13 cellular contexts compared by ENCODE assay signal in the genomic region with DNA sequence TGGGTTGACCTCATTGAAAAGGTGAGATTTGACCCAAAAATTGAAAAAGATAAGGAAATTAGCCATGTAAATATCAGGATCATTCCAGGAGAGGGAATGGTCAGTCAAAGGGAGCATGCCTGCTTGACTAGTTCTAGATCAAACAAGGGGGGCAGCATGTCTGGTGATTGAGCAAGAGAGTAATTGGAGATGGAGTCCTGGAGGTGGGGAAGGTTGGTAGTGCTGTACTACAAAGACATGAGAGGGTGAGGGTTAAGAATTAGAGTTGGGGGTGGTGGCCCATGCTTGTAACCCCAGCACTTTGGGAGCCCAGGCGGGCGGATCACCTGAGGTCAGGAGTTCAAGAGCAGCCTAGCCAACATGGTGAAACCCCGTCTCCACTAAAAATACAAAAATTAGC. TPM values are rescaled to one million over a fixed set of nuclear protein-coding genes. Genes with fewer than 3 reads are reported as not detected.
DNase-seq lines count a peak whose midpoint lies in the region; ATAC-seq and TF ChIP-seq lines count a peak whose summit lies in the region.
"Had no signal": no experiment of that assay in that cellular context is flagged by ENCODE, and none has a peak within 500 bp of the region (broad histone marks: within the 10 kb centered on the region; RNA-seq: fewer than 3 reads in every experiment).

No MANE protein-coding gene starts in this region.

- peaks cover 90% of the 10 kb centered on the region for H3K79me2 ChIP-seq in SK-N-SH (ENCODE audit: insufficient read depth)
- H3K79me2 ChIP-seq in HCT116 (ENCODE audit: insufficient read depth, low read length): peaks cover 91% of the 10 kb centered on the region

- H3K9me3 ChIP-seq in SK-N-SH (no peaks in the 10 kb centered on the region), HCT116 (ENCODE audit: control insufficient read depth in 1 of 2, insufficient read depth in 1 of 2, low read depth in 1 of 2, low read length in 2 of 2) (no peaks in the 10 kb centered on the region), psoas muscle (no peaks in the 10 kb centered on the region)

- TF ChIP-seq CTCF in SK-N-SH (IDR thresholded peaks at IDR 0.05) (no peak), HCT116 (IDR thresholded peaks at IDR 0.05 in 2 of 3, conservative IDR thresholded peaks at IDR 0.05 in 1 of 3; ENCODE audit: borderline replicate concordance in 1 of 3, insufficient read depth in 1 of 3, low read depth in 2 of 3, low read length in 2 of 3) (no peak), psoas muscle (IDR thresholded peaks at IDR 0.05) (no peak)

- POLR2A ChIA-PET in SK-N-SH (lab: Yijun Ruan, JAX) (no interaction called here), HCT116 (lab: Charles Lee) (no interaction called here)
- POLR2A ChIA-PET in naive thymus-derived CD8-positive, alpha-beta T cell (lab: Charles Lee): no interaction called here

- no peak for ATAC-seq in SK-N-SH treated with all-trans-retinoic acid at 6 μM for 48 hours
- ATAC-seq in HCT116: no peak
- ATAC-seq in naive thymus-derived CD8-positive, alpha-beta T cell: no peak
- ATAC-seq in psoas muscle: no peak
- ATAC-seq in GM21786 (IDR thresholded peaks at IDR 0.05; ENCODE audit: unreplicated experiment): no peak

- no peak for TF ChIP-seq EP300 in SK-N-SH (IDR thresholded peaks at IDR 0.05; ENCODE audit: borderline replicate concordance in 1 of 2, low read depth in 1 of 2, low read length in 1 of 2)

- peaks cover 15% of the 10 kb centered on the region for H3K36me3 Mint-ChIP-seq in activated naive CD8-positive, alpha-beta T cell treated with anti-CD3 and anti-CD28 coated beads for 36 hours
- H3K36me3 Mint-ChIP-seq in naive thymus-derived CD8-positive, alpha-beta T cell: peaks cover 0 to 22% (median 3%) of the 10 kb centered on the region in 3 donors

- RAD21 ChIA-PET in HCT116 (lab: Charles Lee; ENCODE audit: low non-redundant PET in 1 of 2, low total read pairs in 2 of 2, uncharacterized antibody in 2 of 2, unreplicated experiment in 2 of 2): no interaction called here

- H2AFZ ChIP-seq in SK-N-SH (ENCODE audit: low read depth) (no peak overlapping the region), HCT116 (ENCODE audit: low read depth, low read length, poor library complexity, severe bottlenecking) (no peak overlapping the region)

- H4K20me1 ChIP-seq in SK-N-SH (ENCODE audit: insufficient read depth) (peaks cover 10% of the 10 kb centered on the region; the same call in 1 of the 2 replicates), HCT116 (ENCODE audit: insufficient read depth) (no peaks in the 10 kb centered on the region)

- no peaks in the 10 kb centered on the region for H3K9me3 Mint-ChIP-seq in activated naive CD8-positive, alpha-beta T cell treated with anti-CD3 and anti-CD28 coated beads for 36 hours
- no peaks in the 10 kb centered on the region for H3K9me3 Mint-ChIP-seq in naive thymus-derived CD8-positive, alpha-beta T cell

- no peaks in the 10 kb centered on the region for H3K9me2 ChIP-seq in SK-N-SH
- no peaks in the 10 kb centered on the region for H3K9me2 ChIP-seq in HCT116 (ENCODE audit: insufficient read depth)

- TF ChIP-seq RAD21 in SK-N-SH (IDR thresholded peaks at IDR 0.05; ENCODE audit: low read length) (no peak), HCT116 (IDR thresholded peaks at IDR 0.05; ENCODE audit: low read depth) (no peak)

- H3K4me3 Mint-ChIP-seq in activated naive CD8-positive, alpha-beta T cell treated with anti-CD3 and anti-CD28 coated beads for 36 hours: peak overlapping the region; percentile 15
- H3K4me3 Mint-ChIP-seq in naive thymus-derived CD8-positive, alpha-beta T cell: peak overlapping the region in 8 of 10 donors; percentile 1 to 78 (median 28)

- H3K27ac Mint-ChIP-seq in activated naive CD8-positive, alpha-beta T cell treated with anti-CD3 and anti-CD28 coated beads for 36 hours: no peak overlapping the region
- peak overlapping the region in 6 of 10 donors; percentile 4 to 87 (median 28) for H3K27ac Mint-ChIP-seq in naive thymus-derived CD8-positive, alpha-beta T cell

- H3K36me3 ChIP-seq in SK-N-SH (replicated peaks in 1 of 2; ENCODE audit: control insufficient read depth in 1 of 2, insufficient read depth in 2 of 2, low read length in 1 of 2) (peaks cover 3% of the 10 kb centered on the region in 2 experiments), HCT116 (ENCODE audit: control insufficient read depth in 1 of 2, insufficient read depth in 2 of 2, low read length in 2 of 2) (peaks cover 0 to 3% of the 10 kb centered on the region in 2 experiments; a peak in 1 of 4 replicates), psoas muscle (ENCODE audit: insufficient read depth in 1 of 2, low read depth in 1 of 2) (peaks cover 0 to 7% of the 10 kb centered on the region in 2 donors)

- H3K27me3 ChIP-seq in SK-N-SH (ENCODE audit: insufficient read depth) (no peaks in the 10 kb centered on the region), HCT116 (ENCODE audit: insufficient read depth, low read length) (no peaks in the 10 kb centered on the region), psoas muscle (ENCODE audit: insufficient read depth in 3 of 3, low read length in 2 of 3) (no peaks in the 10 kb centered on the region)

- no peak for DNase-seq in SK-N-SH
- no peak for DNase-seq in HCT116 (ENCODE audit: low read depth, low spot score)
- DNase-seq in activated naive CD8-positive, alpha-beta T cell treated with anti-CD3 and anti-CD28 coated beads for 36 hours: no peak
- no peak for DNase-seq in naive thymus-derived CD8-positive, alpha-beta T cell
- no peak for DNase-seq in psoas muscle
- no peak for DNase-seq in RPMI8226
- DNase-seq: activated CD8-positive, alpha-beta memory T cell treated with anti-CD3 and anti-CD28 coated beads for 24 hours; amniotic stem cell; foreskin melanocyte; kidney glomerular epithelial cell; NCI-H2107 had no signal

- H3K4me2 ChIP-seq in SK-N-SH (peak overlapping the region; percentile 88; the same call in 1 of the 2 replicates), HCT116 (ENCODE audit: low read length) (peak overlapping the region; percentile 81; the same call in 1 of the 2 replicates)

- H3F3A ChIP-seq in SK-N-SH (replicated peaks; ENCODE audit: insufficient read depth): peaks cover 5% of the 10 kb centered on the region

- H3K9ac ChIP-seq in SK-N-SH (no peak overlapping the region), HCT116 (ENCODE audit: low read length) (no peak overlapping the region)

- H3K4me1 Mint-ChIP-seq in activated naive CD8-positive, alpha-beta T cell treated with anti-CD3 and anti-CD28 coated beads for 36 hours: peaks cover 42% of the 10 kb centered on the region
- peaks cover 25 to 65% (median 53%) of the 10 kb centered on the region in 4 donors for H3K4me1 Mint-ChIP-seq in naive thymus-derived CD8-positive, alpha-beta T cell

- no peaks in the 10 kb centered on the region for H3K27me3 Mint-ChIP-seq in activated naive CD8-positive, alpha-beta T cell treated with anti-CD3 and anti-CD28 coated beads for 36 hours
- no peaks in the 10 kb centered on the region for H3K27me3 Mint-ChIP-seq in naive thymus-derived CD8-positive, alpha-beta T cell

- BruUV-seq in HCT116 (replicated peaks; lab: Mats Ljungman, UMichigan): no TSS peak

- WGBS in SK-N-SH (ENCODE audit: low lambda C conversion rate): 94% methylated on average over 3 of the region's 3 CpGs
- 78 to 87% (median 84%) methylated on average over 3 of the region's 3 CpGs for WGBS in psoas muscle, 3 donors

- H3K4me3 ChIP-seq in SK-N-SH (ENCODE audit: low read depth in 2 of 2, low read length in 1 of 2) (peak overlapping the region in 1 of 2 experiments; percentile 89; a peak in 1 of 4 replicates), HCT116 (replicated peaks in 1 of 2; ENCODE audit: low read depth in 1 of 2, low read length in 2 of 2) (no peak overlapping the region), psoas muscle (no peak overlapping the region)

- H3K27ac ChIP-seq in SK-N-SH (ENCODE audit: low read depth in 2 of 2, low read length in 1 of 2) (no peak overlapping the region), HCT116 (ENCODE audit: low read depth, low read length) (no peak overlapping the region), psoas muscle (no peak overlapping the region)

- intact Hi-C loops in HCT116 (cut with micrococcal nuclease): no loop called here
- intact Hi-C loops in psoas muscle (cut with DNase I): loop anchor here in 1 of 2 donors (10.0 kb wide), 1 partner anchor 152 kb away; a partner anchor contains a TSS

- CTCF ChIA-PET in SK-N-SH (lab: Yijun Ruan, JAX) (no interaction called here), HCT116 (lab: Charles Lee) (no interaction called here)

- H3K4me1 ChIP-seq in SK-N-SH (ENCODE audit: control insufficient read depth in 1 of 2, insufficient read depth in 2 of 2, low read depth in 1 of 2, low read length in 1 of 2) (peaks cover 0 to 16% of the 10 kb centered on the region in 2 experiments; a peak in 2 of 4 replicates), HCT116 (ENCODE audit: control insufficient read depth in 1 of 2, insufficient read depth in 2 of 2, low read length in 2 of 2) (peaks cover 9 to 21% of the 10 kb centered on the region in 2 experiments; a peak in 3 of 4 replicates), psoas muscle (peaks cover 31% of the 10 kb centered on the region)

- TF ChIP-seq POLR2A in HCT116 (IDR thresholded peaks at IDR 0.05; ENCODE audit: borderline replicate concordance, extremely low read depth, insufficient read depth, insufficient read length): no peak

RNA-seq across cellular contexts. Expression of a gene that starts 2.0 kb away (rescaled TPM):
- polyA plus RNA-seq in SK-N-SH (2012; rRNA removed) (14.9 and 18.4 TPM in 2 replicates), psoas muscle (10 to 100 TPM; 20.3 to 44.7 (median 22.8) TPM)
- polyA plus RNA-seq in SK-N-SH (2012; cell fraction: cytosol; rRNA removed): 22.4 and 23.2 TPM in 2 replicates
- 3.8 and 10.6 TPM in 2 replicates for polyA plus RNA-seq in SK-N-SH (2012; cell fraction: nucleus; rRNA removed)
- total RNA-seq in HCT116 (2021; ENCODE audit: unreplicated experiment) (38.1 TPM), psoas muscle (10 to 100 TPM; 31.9 to 37.8 (median 36.7) TPM)
- 16.2 and 21.1 TPM in 2 replicates for polyA plus RNA-seq in HCT116 (2012)
- total RNA-seq in activated naive CD8-positive, alpha-beta T cell treated with anti-CD3 and anti-CD28 coated beads for 36 hours: 10 to 100 TPM; 35.8 to 38.0 TPM
- 10 to 100 TPM; 20.7 to 21.2 TPM for total RNA-seq in naive thymus-derived CD8-positive, alpha-beta T cell
- 10 to 100 TPM; 19.1 to 23.5 (median 20.4) TPM for polyA plus RNA-seq in naive thymus-derived CD8-positive, alpha-beta T cell

RNA-seq across cellular contexts. Expression of a gene that starts 2.2 kb away (rescaled TPM):
- 11.8 and 15.7 TPM in 2 replicates for polyA plus RNA-seq in SK-N-SH (2012; rRNA removed)
- polyA plus RNA-seq in SK-N-SH (2012; cell fraction: cytosol; rRNA removed): 17.5 and 25.5 TPM in 2 replicates
- 17.7 and 28.8 TPM in 2 replicates for polyA plus RNA-seq in SK-N-SH (2012; cell fraction: nucleus; rRNA removed)
- 20.7 TPM for total RNA-seq in HCT116 (2021; ENCODE audit: unreplicated experiment)
- polyA plus RNA-seq in HCT116 (2012): 12.4 and 13.3 TPM in 2 replicates
- 10 to 100 TPM; 56.8 to 61.2 TPM for total RNA-seq in activated naive CD8-positive, alpha-beta T cell treated with anti-CD3 and anti-CD28 coated beads for 36 hours
- total RNA-seq in naive thymus-derived CD8-positive, alpha-beta T cell: 10 to 100 TPM; 63.4 to 66.5 TPM
- 10 to 100 TPM; 40.4 to 49.0 (median 43.8) TPM for polyA plus RNA-seq in naive thymus-derived CD8-positive, alpha-beta T cell
- 10 to 100 TPM in 1 of 4 donors, 1 to 10 TPM in 3; 6.8 to 10.5 (median 8.6) TPM for total RNA-seq in psoas muscle
- 10 to 100 TPM in 2 of 3 donors, 1 to 10 TPM in 1; 9.9 to 22.5 (median 19.0) TPM for polyA plus RNA-seq in psoas muscle

RNA-seq across cellular contexts. Expression of a gene that starts 28.3 kb away (rescaled TPM):
- polyA plus RNA-seq in SK-N-SH (2012; rRNA removed) (5.4 and 8.7 TPM in 2 replicates), psoas muscle (10 to 100 TPM in 1 of 3 donors, 1 to 10 TPM in 2; 9.6 to 11.3 (median 9.7) TPM)
- 6.3 and 7.0 TPM in 2 replicates for polyA plus RNA-seq in SK-N-SH (2012; cell fraction: cytosol; rRNA removed)
- 12.9 and 16.6 TPM in 2 replicates for polyA plus RNA-seq in SK-N-SH (2012; cell fraction: nucleus; rRNA removed)
- total RNA-seq in HCT116 (2021; ENCODE audit: unreplicated experiment) (8.5 TPM), psoas muscle (1 to 10 TPM; 6.7 to 8.9 (median 7.7) TPM)
- 4.5 and 6.3 TPM in 2 replicates for polyA plus RNA-seq in HCT116 (2012)
- total RNA-seq in activated naive CD8-positive, alpha-beta T cell treated with anti-CD3 and anti-CD28 coated beads for 36 hours: 1 to 10 TPM; 6.4 to 7.1 TPM
- 10 to 100 TPM; 24.7 to 26.2 TPM for total RNA-seq in naive thymus-derived CD8-positive, alpha-beta T cell
- polyA plus RNA-seq in naive thymus-derived CD8-positive, alpha-beta T cell: 10 to 100 TPM; 19.0 to 26.9 (median 22.0) TPM

RNA-seq across cellular contexts. Expression of a gene that starts 28.3 kb away (rescaled TPM):
- polyA plus RNA-seq in SK-N-SH (2012; rRNA removed) (1.8 and 2.0 TPM in 2 replicates), psoas muscle (1 to 10 TPM in 1 of 3 donors, under 1 TPM in 2; 0.08 to 2.2 (median 0.51) TPM)
- polyA plus RNA-seq in SK-N-SH (2012; cell fraction: cytosol; rRNA removed): 3.1 and 5.0 TPM in 2 replicates
- polyA plus RNA-seq in SK-N-SH (2012; cell fraction: nucleus; rRNA removed): 1.1 and 3.3 TPM in 2 replicates
- total RNA-seq in HCT116 (2021; ENCODE audit: unreplicated experiment) (6.6 TPM), psoas muscle (1 to 10 TPM; 1.5 to 3.7 (median 2.0) TPM)
- polyA plus RNA-seq in HCT116 (2012): 2.8 and 3.6 TPM in 2 replicates
- 1 to 10 TPM; 5.6 to 7.5 TPM for total RNA-seq in activated naive CD8-positive, alpha-beta T cell treated with anti-CD3 and anti-CD28 coated beads for 36 hours
- 10 to 100 TPM; 23.8 to 32.1 TPM for total RNA-seq in naive thymus-derived CD8-positive, alpha-beta T cell
- polyA plus RNA-seq in naive thymus-derived CD8-positive, alpha-beta T cell: 10 to 100 TPM; 22.5 to 26.4 (median 24.1) TPM

RNA-seq across cellular contexts. Expression of a gene that starts 41.5 kb away (rescaled TPM):
- 0.25 and 0.41 TPM in 2 replicates for polyA plus RNA-seq in SK-N-SH (2012; rRNA removed)
- polyA plus RNA-seq in SK-N-SH (2012; cell fraction: cytosol; rRNA removed): 0.51 and 0.58 TPM in 2 replicates
- polyA plus RNA-seq in SK-N-SH (2012; cell fraction: nucleus; rRNA removed): 0.28 and 0.29 TPM in 2 replicates
- total RNA-seq in HCT116 (2021; ENCODE audit: unreplicated experiment): 1.9 TPM
- 1.2 and 1.5 TPM in 2 replicates for polyA plus RNA-seq in HCT116 (2012)
- 1 to 10 TPM; 1.0 to 1.3 TPM for total RNA-seq in activated naive CD8-positive, alpha-beta T cell treated with anti-CD3 and anti-CD28 coated beads for 36 hours
- 1 to 10 TPM; 3.9 to 5.7 TPM for total RNA-seq in naive thymus-derived CD8-positive, alpha-beta T cell
- 1 to 10 TPM; 6.1 to 6.8 (median 6.7) TPM for polyA plus RNA-seq in naive thymus-derived CD8-positive, alpha-beta T cell
- not detected for total RNA-seq in psoas muscle
- polyA plus RNA-seq in psoas muscle: under 1 TPM in 2 of 3 donors, not detected in 1; 0.05 to 0.16 TPM
